Comparison of ENCODE assay signal across 8 cellular contexts in the genomic region with DNA sequence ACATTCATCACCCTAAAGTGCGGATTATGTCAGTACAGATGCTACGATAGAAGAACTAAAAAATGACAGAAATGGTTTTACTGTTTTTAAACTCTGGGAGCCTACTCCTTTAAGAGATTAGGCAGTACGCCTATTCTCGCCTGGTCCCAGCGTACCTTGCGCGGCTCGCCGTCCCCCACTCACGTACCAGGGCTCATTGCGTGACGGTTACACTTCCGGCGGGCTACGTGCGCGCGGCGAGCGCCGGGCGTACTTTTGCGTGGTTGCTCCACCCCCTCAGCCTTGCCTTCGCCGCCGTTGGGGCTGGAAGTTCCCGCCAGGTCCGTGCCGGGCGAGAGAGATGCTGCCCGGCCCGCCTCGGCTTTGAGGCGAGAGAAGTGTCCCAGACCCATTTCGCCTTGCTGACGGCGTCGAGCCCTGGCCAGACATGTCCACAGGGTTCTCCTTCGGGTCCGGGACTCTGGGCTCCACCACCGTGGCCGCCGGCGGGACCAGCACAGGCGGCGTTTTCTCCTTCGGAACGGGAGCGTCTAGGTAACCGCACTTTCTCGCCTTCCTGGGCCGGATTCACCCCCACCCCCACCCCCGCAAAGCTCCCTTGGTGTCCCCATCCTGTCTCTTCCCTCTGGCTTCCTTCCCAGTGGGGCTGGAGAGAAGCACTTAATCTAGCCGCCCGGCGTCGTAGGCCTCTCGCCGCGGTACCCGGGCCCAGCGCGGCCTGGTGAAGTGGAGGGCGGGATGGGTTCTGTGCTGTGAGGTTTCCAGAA. TPM values are rescaled to one million over a fixed set of nuclear protein-coding genes. Genes with fewer than 3 reads are reported as not detected.
DNase-seq lines count a peak whose midpoint lies in the region; ATAC-seq, FAIRE-seq and TF ChIP-seq lines count a peak whose summit lies in the region.

NUP58 (plus strand) TSS at position 279 of the 767 bp plus-strand sequence; CDS start at position 428, 149 bp downstream.

- DNase-seq in AG09319 (ENCODE audit: extremely low read depth, low read depth) (peak; percentile 87), NCI-H460 (ENCODE audit: extremely low read depth, low read depth) (peak; percentile 87), cerebellar nuclear complex (lab: John Stamatoyannopoulos, UW) (peak; percentile 72 to 85)
- peak; percentile 92 for DNase-seq in activated CD4-positive, CD25-positive, alpha-beta regulatory T cell treated with anti-CD3 and anti-CD28 coated beads, Interleukin-2, amount 50 U/mL, for 72 hours
- DNase-seq in stimulated activated CD4-positive, alpha-beta T cell treated with anti-CD3 and anti-CD28 coated beads, Interleukin-12 subunit alpha, Interleukin-12 subunit beta, amount 100 ng/mL, for 4 hours = peak; percentile 90

- TF ChIP-seq CTCF in AG09319 (IDR thresholded peaks at IDR 0.05; ENCODE audit: low read depth, low read length) = no peak

- peak; percentile 93 for FAIRE-seq in islet of Langerhans (lab: Jason Lieb, UNC)

- ATAC-seq in GM19043 (IDR thresholded peaks at IDR 0.05; ENCODE audit: low read depth, unreplicated experiment) (peak; percentile 98), HG03378 (IDR thresholded peaks at IDR 0.05; ENCODE audit: unreplicated experiment) (peak; percentile 94)

RNA-seq across cellular contexts. Expression of gene NUP58, which starts in this region (rescaled TPM):
- 87.9 and 99.1 TPM in 2 replicates for total RNA-seq in NCI-H460 (2014; rRNA removed; shearing (Covaris generic))
- polyA plus RNA-seq in NCI-H460 (2014; cell fraction: nucleus; rRNA removed) = 45.1 and 95.7 TPM in 2 replicates

Comparison
In these comparisons a context has a peak if more than half of its experiments do, and no peak if none do; other contexts are left out.
1. Peak in every context shown above with its lines: DNase-seq and ATAC-seq.